In genomic region chr20:17796096-17796563, GRCh38 we compare ENCODE assay signal across 1 cellular context.
TF ChIP-seq lines count a peak whose summit lies in the region.

No MANE protein-coding gene starts in this region.

TF ChIP-seq in HepG2, 621 proteins besides CTCF, POLR2A, EP300 and RAD21 (continued from another document and continues in another):
- no peak for TF ChIP-seq TRAFD1 (CRISPR knock-in tag; IDR thresholded peaks at IDR 0.05; ENCODE audit: borderline replicate concordance)
- no peak for TF ChIP-seq ZNF776 (CRISPR knock-in tag; IDR thresholded peaks at IDR 0.05)
- TF ChIP-seq TBL1XR1 (IDR thresholded peaks at IDR 0.05; ENCODE audit: borderline replicate concordance, low read length, partially characterized antibody) = peak; percentile 42
- no peak for TF ChIP-seq IRF1 (CRISPR knock-in tag; IDR thresholded peaks at IDR 0.05; ENCODE audit: low read depth)
- no peak for TF ChIP-seq TEAD2 (CRISPR knock-in tag; IDR thresholded peaks at IDR 0.05)
- TF ChIP-seq STAT5B (CRISPR knock-in tag; IDR thresholded peaks at IDR 0.05) = no peak
- no peak; the same call in 1 of the 2 replicates for TF ChIP-seq CHD4 (IDR thresholded peaks at IDR 0.05; ENCODE audit: borderline replicate concordance, low read length)
- TF ChIP-seq ATF7 (IDR thresholded peaks at IDR 0.05) = peak; percentile 36; the same call in 1 of the 2 replicates
- TF ChIP-seq ATF7 (CRISPR knock-in tag; IDR thresholded peaks at IDR 0.05) = 0 out of 2 replicates have a peak, but pooled peaks have one; percentile 40
- TF ChIP-seq ZNF510 (CRISPR knock-in tag; IDR thresholded peaks at IDR 0.05; ENCODE audit: low read depth) = no peak
- TF ChIP-seq ZBTB21 (CRISPR knock-in tag; IDR thresholded peaks at IDR 0.05) = peak; percentile 64; the same call in 1 of the 2 replicates
- no peak for TF ChIP-seq HES4 (CRISPR knock-in tag; IDR thresholded peaks at IDR 0.05; ENCODE audit: borderline replicate concordance)
- no peak for TF ChIP-seq TOPORS (CRISPR knock-in tag; IDR thresholded peaks at IDR 0.05)
- peak; percentile 45 for TF ChIP-seq SOX5 (CRISPR knock-in tag; IDR thresholded peaks at IDR 0.05; ENCODE audit: borderline replicate concordance)
- TF ChIP-seq PAWR (CRISPR knock-in tag; IDR thresholded peaks at IDR 0.05; ENCODE audit: borderline replicate concordance) = no peak
- no peak for TF ChIP-seq HIVEP1 (CRISPR knock-in tag; IDR thresholded peaks at IDR 0.05)
- TF ChIP-seq MTF2 (CRISPR knock-in tag; IDR thresholded peaks at IDR 0.05; ENCODE audit: borderline replicate concordance) = no peak
- no peak for TF ChIP-seq GPN1 (CRISPR knock-in tag; IDR thresholded peaks at IDR 0.05; ENCODE audit: borderline replicate concordance)
- TF ChIP-seq ZSCAN25 (CRISPR knock-in tag; IDR thresholded peaks at IDR 0.05) = no peak
- no peak for TF ChIP-seq KLF15 (CRISPR knock-in tag; IDR thresholded peaks at IDR 0.05; ENCODE audit: borderline replicate concordance)
- no peak for TF ChIP-seq PRDM10 (CRISPR knock-in tag; IDR thresholded peaks at IDR 0.05; ENCODE audit: low read depth)
- no peak for TF ChIP-seq ZNF24 (IDR thresholded peaks at IDR 0.05)
- no peak for TF ChIP-seq PLRG1 (conservative IDR thresholded peaks at IDR 0.05)
- TF ChIP-seq YEATS2 (CRISPR knock-in tag; IDR thresholded peaks at IDR 0.05; ENCODE audit: borderline replicate concordance) = no peak
- no peak for TF ChIP-seq PHF21A (CRISPR knock-in tag; IDR thresholded peaks at IDR 0.05)
- no peak for TF ChIP-seq EEA1 (CRISPR knock-in tag; IDR thresholded peaks at IDR 0.05; ENCODE audit: borderline replicate concordance)
- TF ChIP-seq ZNF180 (CRISPR knock-in tag; IDR thresholded peaks at IDR 0.05; ENCODE audit: borderline replicate concordance, low read depth) = no peak
- TF ChIP-seq PHB2 (IDR thresholded peaks at IDR 0.05; ENCODE audit: partially characterized antibody) = no peak
- peak; percentile 60; the same call in 1 of the 2 replicates for TF ChIP-seq ZNF12 (CRISPR knock-in tag; IDR thresholded peaks at IDR 0.05)
- no peak for TF ChIP-seq TSC22D2 (CRISPR knock-in tag; IDR thresholded peaks at IDR 0.05; ENCODE audit: borderline replicate concordance)
- no peak for TF ChIP-seq HCFC1 (IDR thresholded peaks at IDR 0.05; ENCODE audit: low read depth, low read length)
- TF ChIP-seq GTF3A (CRISPR knock-in tag; conservative IDR thresholded peaks at IDR 0.05) = no peak
- TF ChIP-seq ZBTB7B (CRISPR knock-in tag; IDR thresholded peaks at IDR 0.05) = no peak
- TF ChIP-seq SIN3A (IDR thresholded peaks at IDR 0.05; ENCODE audit: borderline replicate concordance, low read depth, low read length) = no peak
- no peak for TF ChIP-seq RFXAP (CRISPR knock-in tag; IDR thresholded peaks at IDR 0.05; ENCODE audit: borderline replicate concordance)
- TF ChIP-seq ZNF777 (CRISPR knock-in tag; IDR thresholded peaks at IDR 0.05) = no peak
- peak; percentile 91 for TF ChIP-seq ZNF644 (CRISPR knock-in tag; IDR thresholded peaks at IDR 0.05; ENCODE audit: low read depth)
- no peak for TF ChIP-seq HNF1B (CRISPR knock-in tag; IDR thresholded peaks at IDR 0.05)
- no peak for TF ChIP-seq POLR2AphosphoS2 (IDR thresholded peaks at IDR 0.05; ENCODE audit: low read depth, low read length)
- peak; percentile 19; the same call in 1 of the 2 replicates for TF ChIP-seq MYPOP (CRISPR knock-in tag; IDR thresholded peaks at IDR 0.05)
- TF ChIP-seq GATA4 (IDR thresholded peaks at IDR 0.05; ENCODE audit: borderline replicate concordance, low read depth) = no peak
- no peak for TF ChIP-seq ZMYM4 (CRISPR knock-in tag; IDR thresholded peaks at IDR 0.05)
- TF ChIP-seq TBX3 (IDR thresholded peaks at IDR 0.05; ENCODE audit: borderline replicate concordance) = no peak
- TF ChIP-seq TFE3 (CRISPR knock-in tag; IDR thresholded peaks at IDR 0.05) = peak; percentile 69
- no peak for TF ChIP-seq NFAT5 (CRISPR knock-in tag; IDR thresholded peaks at IDR 0.05)
- no peak for TF ChIP-seq IRF9 (CRISPR knock-in tag; IDR thresholded peaks at IDR 0.05; ENCODE audit: borderline replicate concordance)
- TF ChIP-seq SP140L (CRISPR knock-in tag; IDR thresholded peaks at IDR 0.05; ENCODE audit: borderline replicate concordance) = no peak
- TF ChIP-seq ZUFSP (CRISPR knock-in tag; IDR thresholded peaks at IDR 0.05; ENCODE audit: borderline replicate concordance) = no peak
- TF ChIP-seq ZNF317 (CRISPR knock-in tag; IDR thresholded peaks at IDR 0.05) = no peak
- TF ChIP-seq ZSCAN31 (CRISPR knock-in tag; IDR thresholded peaks at IDR 0.05; ENCODE audit: low read depth) = no peak
- TF ChIP-seq ZNF558 (CRISPR knock-in tag; IDR thresholded peaks at IDR 0.05; ENCODE audit: borderline replicate concordance) = no peak
